ENCODE assay signal across 1 cellular context in the genomic region with DNA sequence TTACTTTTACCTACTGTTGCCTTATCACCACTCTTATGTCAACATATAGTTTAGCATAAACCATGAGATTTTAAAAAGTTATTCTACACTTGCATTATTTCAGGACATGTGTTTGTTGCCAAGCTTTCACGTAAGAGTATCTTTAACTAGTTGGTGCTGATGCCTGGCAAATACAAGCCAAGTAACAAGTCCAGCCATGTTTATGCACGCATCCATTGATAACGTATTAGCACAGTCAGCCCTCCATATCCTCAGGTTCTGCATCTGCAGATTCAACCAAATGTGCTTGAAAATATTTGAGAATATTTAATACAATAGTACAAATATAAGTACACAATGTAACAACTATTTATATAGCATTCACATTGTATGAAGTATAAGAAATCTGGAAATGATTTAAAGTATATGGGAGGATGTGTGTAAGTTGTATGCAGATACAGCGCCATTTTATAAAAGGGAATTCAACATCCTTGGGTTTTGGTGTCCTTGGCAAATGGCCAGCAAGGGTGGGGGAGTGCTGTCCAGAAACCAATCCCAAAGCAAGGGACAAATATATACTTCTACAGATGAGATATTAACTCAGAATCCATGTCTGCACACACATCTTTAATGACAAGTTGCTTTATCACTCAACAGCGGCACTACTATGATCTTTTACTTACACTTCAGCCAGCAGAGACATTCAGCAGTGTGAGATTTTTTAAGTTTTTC.
TF ChIP-seq lines count a peak whose summit lies in the region.

No MANE protein-coding gene starts in this region.

TF ChIP-seq in WTC11, 78 proteins besides CTCF, POLR2A, EP300 and RAD21 (continued from another document):
- TF ChIP-seq, protein P1, sequence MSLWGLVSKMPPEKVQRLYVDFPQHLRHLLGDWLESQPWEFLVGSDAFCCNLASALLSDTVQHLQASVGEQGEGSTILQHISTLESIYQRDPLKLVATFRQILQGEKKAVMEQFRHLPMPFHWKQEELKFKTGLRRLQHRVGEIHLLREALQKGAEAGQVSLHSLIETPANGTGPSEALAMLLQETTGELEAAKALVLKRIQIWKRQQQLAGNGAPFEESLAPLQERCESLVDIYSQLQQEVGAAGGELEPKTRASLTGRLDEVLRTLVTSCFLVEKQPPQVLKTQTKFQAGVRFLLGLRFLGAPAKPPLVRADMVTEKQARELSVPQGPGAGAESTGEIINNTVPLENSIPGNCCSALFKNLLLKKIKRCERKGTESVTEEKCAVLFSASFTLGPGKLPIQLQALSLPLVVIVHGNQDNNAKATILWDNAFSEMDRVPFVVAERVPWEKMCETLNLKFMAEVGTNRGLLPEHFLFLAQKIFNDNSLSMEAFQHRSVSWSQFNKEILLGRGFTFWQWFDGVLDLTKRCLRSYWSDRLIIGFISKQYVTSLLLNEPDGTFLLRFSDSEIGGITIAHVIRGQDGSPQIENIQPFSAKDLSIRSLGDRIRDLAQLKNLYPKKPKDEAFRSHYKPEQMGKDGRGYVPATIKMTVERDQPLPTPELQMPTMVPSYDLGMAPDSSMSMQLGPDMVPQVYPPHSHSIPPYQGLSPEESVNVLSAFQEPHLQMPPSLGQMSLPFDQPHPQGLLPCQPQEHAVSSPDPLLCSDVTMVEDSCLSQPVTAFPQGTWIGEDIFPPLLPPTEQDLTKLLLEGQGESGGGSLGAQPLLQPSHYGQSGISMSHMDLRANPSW (CRISPR knock-in tag; conservative IDR thresholded peaks at IDR 0.05; ENCODE audit: low read depth), result no peak
- no peak for TF ChIP-seq SP1 (CRISPR knock-in tag; conservative IDR thresholded peaks at IDR 0.05)
- TF ChIP-seq, protein P2, sequence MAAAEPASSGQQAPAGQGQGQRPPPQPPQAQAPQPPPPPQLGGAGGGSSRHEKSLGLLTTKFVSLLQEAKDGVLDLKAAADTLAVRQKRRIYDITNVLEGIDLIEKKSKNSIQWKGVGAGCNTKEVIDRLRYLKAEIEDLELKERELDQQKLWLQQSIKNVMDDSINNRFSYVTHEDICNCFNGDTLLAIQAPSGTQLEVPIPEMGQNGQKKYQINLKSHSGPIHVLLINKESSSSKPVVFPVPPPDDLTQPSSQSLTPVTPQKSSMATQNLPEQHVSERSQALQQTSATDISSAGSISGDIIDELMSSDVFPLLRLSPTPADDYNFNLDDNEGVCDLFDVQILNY (CRISPR knock-in tag; IDR thresholded peaks at IDR 0.05), result no peak
- no peak for TF ChIP-seq ATF1 (CRISPR knock-in tag; IDR thresholded peaks at IDR 0.05)
- TF ChIP-seq, protein P3, sequence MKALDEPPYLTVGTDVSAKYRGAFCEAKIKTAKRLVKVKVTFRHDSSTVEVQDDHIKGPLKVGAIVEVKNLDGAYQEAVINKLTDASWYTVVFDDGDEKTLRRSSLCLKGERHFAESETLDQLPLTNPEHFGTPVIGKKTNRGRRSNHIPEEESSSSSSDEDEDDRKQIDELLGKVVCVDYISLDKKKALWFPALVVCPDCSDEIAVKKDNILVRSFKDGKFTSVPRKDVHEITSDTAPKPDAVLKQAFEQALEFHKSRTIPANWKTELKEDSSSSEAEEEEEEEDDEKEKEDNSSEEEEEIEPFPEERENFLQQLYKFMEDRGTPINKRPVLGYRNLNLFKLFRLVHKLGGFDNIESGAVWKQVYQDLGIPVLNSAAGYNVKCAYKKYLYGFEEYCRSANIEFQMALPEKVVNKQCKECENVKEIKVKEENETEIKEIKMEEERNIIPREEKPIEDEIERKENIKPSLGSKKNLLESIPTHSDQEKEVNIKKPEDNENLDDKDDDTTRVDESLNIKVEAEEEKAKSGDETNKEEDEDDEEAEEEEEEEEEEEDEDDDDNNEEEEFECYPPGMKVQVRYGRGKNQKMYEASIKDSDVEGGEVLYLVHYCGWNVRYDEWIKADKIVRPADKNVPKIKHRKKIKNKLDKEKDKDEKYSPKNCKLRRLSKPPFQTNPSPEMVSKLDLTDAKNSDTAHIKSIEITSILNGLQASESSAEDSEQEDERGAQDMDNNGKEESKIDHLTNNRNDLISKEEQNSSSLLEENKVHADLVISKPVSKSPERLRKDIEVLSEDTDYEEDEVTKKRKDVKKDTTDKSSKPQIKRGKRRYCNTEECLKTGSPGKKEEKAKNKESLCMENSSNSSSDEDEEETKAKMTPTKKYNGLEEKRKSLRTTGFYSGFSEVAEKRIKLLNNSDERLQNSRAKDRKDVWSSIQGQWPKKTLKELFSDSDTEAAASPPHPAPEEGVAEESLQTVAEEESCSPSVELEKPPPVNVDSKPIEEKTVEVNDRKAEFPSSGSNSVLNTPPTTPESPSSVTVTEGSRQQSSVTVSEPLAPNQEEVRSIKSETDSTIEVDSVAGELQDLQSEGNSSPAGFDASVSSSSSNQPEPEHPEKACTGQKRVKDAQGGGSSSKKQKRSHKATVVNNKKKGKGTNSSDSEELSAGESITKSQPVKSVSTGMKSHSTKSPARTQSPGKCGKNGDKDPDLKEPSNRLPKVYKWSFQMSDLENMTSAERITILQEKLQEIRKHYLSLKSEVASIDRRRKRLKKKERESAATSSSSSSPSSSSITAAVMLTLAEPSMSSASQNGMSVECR (CRISPR knock-in tag; IDR thresholded peaks at IDR 0.05; ENCODE audit: borderline replicate concordance), result no peak
- TF ChIP-seq ZNF396 (CRISPR knock-in tag; IDR thresholded peaks at IDR 0.05; ENCODE audit: borderline replicate concordance), result no peak
- no peak for TF ChIP-seq SMAD3 (CRISPR knock-in tag; IDR thresholded peaks at IDR 0.05; ENCODE audit: borderline replicate concordance)
